Comparison of ENCODE assay signal across 8 cellular contexts in the genomic region with DNA sequence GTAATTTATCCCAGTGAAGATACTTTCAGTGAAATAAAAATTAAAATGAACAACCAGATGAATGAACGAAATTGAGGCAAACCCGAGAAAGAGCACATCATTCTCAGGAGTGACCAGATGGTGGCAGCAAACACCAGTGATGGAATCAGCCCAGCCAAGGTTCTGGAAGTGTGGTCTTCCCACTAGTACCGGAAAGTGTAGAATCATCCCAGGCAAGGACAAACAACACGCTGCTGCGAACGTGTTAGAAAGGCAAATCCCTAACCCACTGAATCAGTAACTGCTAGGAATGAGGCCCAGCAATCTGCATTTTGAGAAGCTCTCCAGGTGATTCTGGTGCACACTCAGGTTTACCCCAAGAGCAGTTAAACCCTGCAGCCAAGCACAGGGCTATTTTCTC. TPM values are rescaled to one million over a fixed set of nuclear protein-coding genes. Genes with fewer than 3 reads are reported as not detected.
DNase-seq lines count a peak whose midpoint lies in the region; ATAC-seq and TF ChIP-seq lines count a peak whose summit lies in the region.

No MANE protein-coding gene starts in this region.

- H3K79me2 ChIP-seq in hepatocyte: no peaks in the 10 kb centered on the region

- H3K9me3 ChIP-seq in BLaER1 (no peaks in the 10 kb centered on the region; the same call in 1 of the 2 replicates), hepatocyte (ENCODE audit: low read depth) (no peaks in the 10 kb centered on the region)

- whole genome bisulfite sequencing in hepatocyte (ENCODE audit: low lambda C conversion rate, missing lambda C conversion rate): 3% methylated on average over 6 of the region's 6 CpGs

- TF ChIP-seq CTCF in GM12874 (IDR thresholded peaks at IDR 0.05; ENCODE audit: insufficient read depth, low read depth, low read length) (peak; percentile 72), hepatocyte (IDR thresholded peaks at IDR 0.05; ENCODE audit: poor library complexity) (peak; percentile 89)

- H3K27ac ChIP-seq in BLaER1 (no peak overlapping the region), hepatocyte (no peak overlapping the region)

- no peaks in the 10 kb centered on the region for H3K27me3 ChIP-seq in BLaER1
- H3K27me3 ChIP-seq in hepatocyte: no peaks in the 10 kb centered on the region

- no peaks in the 10 kb centered on the region for H3K36me3 ChIP-seq in BLaER1
- H3K36me3 ChIP-seq in hepatocyte (replicated peaks; ENCODE audit: insufficient read depth, low read depth): no peaks in the 10 kb centered on the region

- H4K20me1 ChIP-seq in BLaER1 (no peaks in the 10 kb centered on the region), hepatocyte (ENCODE audit: insufficient read depth, poor library complexity, severe bottlenecking) (no peaks in the 10 kb centered on the region)

- H2AFZ ChIP-seq in hepatocyte: no peak overlapping the region

- H3K4me3 ChIP-seq in BLaER1: no peak overlapping the region
- no peak overlapping the region for H3K4me3 ChIP-seq in hepatocyte

- H3K4me1 ChIP-seq in BLaER1 (peaks cover 25% of the 10 kb centered on the region), hepatocyte (ENCODE audit: insufficient read depth) (no peaks in the 10 kb centered on the region)

- no peaks in the 10 kb centered on the region for H3K9me2 ChIP-seq in hepatocyte (replicated peaks; ENCODE audit: insufficient read depth)

- ATAC-seq in GM19023 (IDR thresholded peaks at IDR 0.05; ENCODE audit: unreplicated experiment) (no peak), HG02840 (IDR thresholded peaks at IDR 0.05; ENCODE audit: low FRiP score, unreplicated experiment) (no peak)

- no peak overlapping the region for H3K9ac ChIP-seq in BLaER1

- peak overlapping the region; percentile 64 for H3K4me2 ChIP-seq in BLaER1
- no peak overlapping the region for H3K4me2 ChIP-seq in hepatocyte

- peak; percentile 12 for DNase-seq in NCI-H2196 treated with DMSO at 0.1 percent for 48 hours (lab: John Stamatoyannopoulos, UW; ENCODE audit: unreplicated experiment)
- DNase-seq in anterior cingulate cortex (lab: John Stamatoyannopoulos, UW): peak in 37 of 58 donors; percentile 6 to 63 (median 18)
- peak; percentile 79 for DNase-seq in hepatocyte (ENCODE audit: low spot score)
- DNase-seq in stimulated activated CD8-positive, alpha-beta memory T cell treated with anti-CD3 and anti-CD28 coated beads, Interleukin-4, amount 100 ng/mL, for 48 hours: peak; percentile 53

RNA-seq across cellular contexts. Expression of a gene that starts 15.5 kb away (rescaled TPM):
- total RNA-seq in hepatocyte: 1.1 and 1.4 TPM in 2 replicates
- 4.3 and 8.1 TPM in 2 replicates for polyA plus RNA-seq in hepatocyte

RNA-seq across cellular contexts. Expression of a gene that starts 19.2 kb away (rescaled TPM):
- total RNA-seq in hepatocyte: 0.27 TPM in 1 of 2 replicates, not detected in the other
- 0.88 TPM in 1 of 2 replicates, not detected in the other for polyA plus RNA-seq in hepatocyte

RNA-seq across cellular contexts. Expression of a gene that starts 55.7 kb away (rescaled TPM):
- total RNA-seq in hepatocyte: 15.6 and 16.5 TPM in 2 replicates
- polyA plus RNA-seq in hepatocyte: 6.9 and 7.3 TPM in 2 replicates

Comparison
In these comparisons a context has a peak if more than half of its experiments do, and no peak if none do; other contexts are left out.
1. DNase-seq: peak in every context shown above with its lines; median percentile 79 in hepatocyte; 53 in stimulated activated CD8-positive, alpha-beta memory T cell treated with anti-CD3 and anti-CD28 coated beads, Interleukin-4, amount 100 ng/mL, for 48 hours; 18 in anterior cingulate cortex; 12 in NCI-H2196 treated with DMSO at 0.1 percent for 48 hours.